In the genomic region with DNA sequence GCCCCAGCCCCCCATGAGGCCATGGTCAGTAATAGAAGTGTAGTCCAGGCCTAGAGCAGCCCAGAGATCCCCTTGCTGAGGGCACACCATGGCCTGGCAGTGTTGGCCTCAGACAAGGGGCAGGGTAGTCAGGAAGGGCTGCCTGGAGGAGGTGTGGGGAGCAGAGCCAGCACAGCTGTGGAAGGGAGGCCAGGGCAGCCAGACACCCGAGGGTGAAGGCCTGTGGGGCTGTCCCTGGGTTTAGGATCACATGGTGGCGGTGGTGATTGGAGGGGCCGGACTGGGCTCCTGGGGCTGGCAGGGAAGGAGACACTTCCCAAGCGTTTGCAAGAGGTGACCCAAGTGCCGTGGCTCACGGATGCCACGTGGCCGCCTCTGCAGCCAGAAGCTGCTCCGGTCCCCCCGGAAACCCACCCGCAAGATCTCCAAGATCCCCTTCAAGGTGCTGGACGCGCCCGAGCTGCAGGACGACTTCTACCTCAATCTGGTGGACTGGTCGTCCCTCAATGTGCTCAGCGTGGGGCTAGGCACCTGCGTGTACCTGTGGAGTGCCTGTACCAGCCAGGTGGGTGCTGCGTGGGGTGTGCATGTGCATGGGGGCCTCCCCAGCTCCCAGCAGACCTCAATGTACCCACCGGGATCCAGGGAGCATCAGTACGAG, we compare ENCODE assay signal across 2 cellular contexts.
TF ChIP-seq lines count a peak whose summit lies in the region.

No MANE protein-coding gene starts in this region.

TF ChIP-seq in A549, 52 proteins besides CTCF, POLR2A, EP300 and RAD21:
- TF ChIP-seq NFE2L2 (conservative IDR thresholded peaks at IDR 0.05; ENCODE audit: low read length) (no peak), ZFP36 (IDR thresholded peaks at IDR 0.05; ENCODE audit: borderline replicate concordance, partially characterized antibody) (peak; percentile 32)

TF ChIP-seq in K562, 482 proteins besides CTCF, POLR2A, EP300 and RAD21:
- TF ChIP-seq TFAP4 (CRISPR knock-in tag; IDR thresholded peaks at IDR 0.05; ENCODE audit: borderline replicate concordance), result peak; percentile 30; the same call in 1 of the 2 replicates
- peak; percentile 69 for TF ChIP-seq ZNF121 (CRISPR knock-in tag; conservative IDR thresholded peaks at IDR 0.05)
- TF ChIP-seq TEAD2 (tag; IDR thresholded peaks at IDR 0.05), result no peak
- no peak for TF ChIP-seq ZNF398 (CRISPR knock-in tag; IDR thresholded peaks at IDR 0.05)
- 0 out of 2 replicates have a peak, but pooled peaks have one; percentile 19 for TF ChIP-seq RBFOX2 (IDR thresholded peaks at IDR 0.05; ENCODE audit: low read depth, low read length)
- peak; percentile 90 for TF ChIP-seq ZFP36 (IDR thresholded peaks at IDR 0.05; ENCODE audit: low read depth, low read length, partially characterized antibody)
